Comparison of ENCODE assay signal across 8 cellular contexts in the genomic region with DNA sequence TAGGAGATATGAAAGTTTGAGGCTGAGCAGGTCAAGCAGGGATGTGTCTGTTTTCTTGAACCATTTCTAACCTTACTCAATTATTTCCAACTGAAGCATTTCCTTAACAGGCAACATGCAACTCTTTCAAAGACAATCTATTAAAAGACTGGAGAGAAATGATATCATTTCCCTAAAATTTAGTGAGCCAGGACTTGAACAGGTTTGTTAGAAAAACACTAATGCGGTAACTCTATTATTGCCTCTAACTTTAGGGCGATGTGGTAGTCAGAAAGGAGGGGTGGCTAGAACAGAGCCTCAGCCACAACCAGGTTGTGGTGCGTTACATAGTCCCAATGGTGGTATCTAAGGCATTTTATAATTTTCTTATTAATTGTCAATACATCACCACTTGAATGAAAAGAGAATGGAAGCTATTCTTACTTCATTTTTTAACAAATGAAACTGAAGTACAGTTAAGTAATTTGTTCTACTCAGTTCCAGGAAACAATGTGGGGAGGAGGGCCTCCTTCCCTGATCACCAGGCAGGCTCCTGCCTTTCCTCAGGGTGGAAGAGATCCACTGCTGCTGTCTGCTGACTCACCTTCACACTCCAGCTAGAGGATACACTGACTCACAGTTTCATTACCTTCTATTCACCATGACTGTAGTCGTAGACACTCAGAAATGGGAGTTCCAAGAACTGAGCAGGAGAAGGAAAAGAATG. TPM values are rescaled to one million over a fixed set of nuclear protein-coding genes. Genes with fewer than 3 reads are reported as not detected.
DNase-seq lines count a peak whose midpoint lies in the region; ATAC-seq, FAIRE-seq and TF ChIP-seq lines count a peak whose summit lies in the region.

No MANE protein-coding gene starts in this region.

- POLR2A ChIA-PET in A549 (lab: Yijun Ruan, JAX) = interaction anchor here (0.5 to 1.4 kb wide), 5 partner anchors 23 to 1343 kb away, joined by 3 to 5 read pairs (median 3); a partner anchor contains a TSS
- POLR2A ChIA-PET in activated CD4-positive, alpha-beta memory T cell treated with anti-CD3 and anti-CD28 coated beads for 36 hours (lab: Charles Lee) = no interaction called here

- no peaks in the 10 kb centered on the region for H3K9me3 ChIP-seq in A549

- H3K4me1 ChIP-seq in A549 (peaks cover 93% of the 10 kb centered on the region), GM23338 (ENCODE audit: insufficient read depth) (peaks cover 60% of the 10 kb centered on the region)

- peak overlapping the region; percentile 78 to 86 for H3K27ac ChIP-seq in A549
- H3K27ac ChIP-seq in GM23338 (ENCODE audit: low read depth) = peak overlapping the region; percentile 23; the same call in 1 of the 2 replicates

- no peak overlapping the region for H2AFZ ChIP-seq in GM23338

- CTCF ChIA-PET in A549 (lab: Yijun Ruan, JAX) = interaction anchor here (0.6 to 1.7 kb wide), 8 partner anchors 10 to 175 kb away, joined by 3 to 5 read pairs (median 3); no protein-coding TSS in a partner anchor
- CTCF ChIA-PET in activated CD4-positive, alpha-beta memory T cell treated with anti-CD3 and anti-CD28 coated beads for 36 hours (lab: Charles Lee) = no interaction called here

- TF ChIP-seq CTCF in A549 (IDR thresholded peaks at IDR 0.05) (no peak), GM23338 (conservative IDR thresholded peaks at IDR 0.05; ENCODE audit: low read depth in 2 of 2) (no peak)

- peaks cover 3% of the 10 kb centered on the region; the same call in 1 of the 2 replicates for H4K20me1 ChIP-seq in GM23338 (replicated peaks; ENCODE audit: insufficient read depth)

- TF ChIP-seq RAD21 in A549 (conservative IDR thresholded peaks at IDR 0.05 in 1 of 2, IDR thresholded peaks at IDR 0.05 in 1 of 2) = peak; percentile 12 to 41; a peak in 2 of 5 replicates

- H3K4me2 ChIP-seq in A549 (peak overlapping the region; percentile 76), GM23338 (peak overlapping the region; percentile 6; the same call in 1 of the 2 replicates)

- intact Hi-C loops in activated CD4-positive, alpha-beta memory T cell treated with anti-CD3 and anti-CD28 coated beads for 36 hours (cut with micrococcal nuclease) = loop anchor here (1.0 kb wide), 1 partner anchor 52 kb away; no protein-coding TSS in a partner anchor
- intact Hi-C loops in Right ventricle myocardium superior (cut with DNase I) = loop anchor here (10.0 kb wide), 1 partner anchor 105 kb away; no protein-coding TSS in a partner anchor

- no peaks in the 10 kb centered on the region; the same call in 2 of the 3 replicates for H3K36me3 Mint-ChIP-seq in GM23338 (ENCODE audit: low read depth)
- no peaks in the 10 kb centered on the region for H3K36me3 Mint-ChIP-seq in activated CD4-positive, alpha-beta memory T cell treated with anti-CD3 and anti-CD28 coated beads for 36 hours
- no peaks in the 10 kb centered on the region for H3K36me3 Mint-ChIP-seq in stimulated activated effector memory CD8-positive, alpha-beta T cell treated with anti-CD3 and anti-CD28 coated beads, Interleukin-12 subunit alpha, Interleukin-12 subunit beta, amount 100 ng/mL, for 72 hours

- peaks cover 84% of the 10 kb centered on the region for H3K79me2 ChIP-seq in GM23338 (replicated peaks; ENCODE audit: insufficient read depth)

- 0 out of 2 replicates have a peak, but pooled peaks cover 2% of the 10 kb centered on the region for H3F3A ChIP-seq in GM23338 (replicated peaks; ENCODE audit: low read depth)

- peak; percentile 100 for FAIRE-seq in A549 (lab: Jason Lieb, UNC)

- peaks cover 9% of the 10 kb centered on the region for H3K27me3 Mint-ChIP-seq in GM23338 (ENCODE audit: insufficient read depth, low read depth, poor library complexity)
- peaks cover 12% of the 10 kb centered on the region for H3K27me3 Mint-ChIP-seq in activated CD4-positive, alpha-beta memory T cell treated with anti-CD3 and anti-CD28 coated beads for 36 hours

- no peak overlapping the region for H3K4me3 ChIP-seq in A549
- no peak overlapping the region for H3K4me3 ChIP-seq in GM23338

- ATAC-seq in A549 (peak; percentile 97 to 100), GM23338 (peak; percentile 7), Right ventricle myocardium superior (ENCODE audit: poor library complexity) (peak; percentile 60), HG03521 (IDR thresholded peaks at IDR 0.05; ENCODE audit: unreplicated experiment) (no peak), HG02623 (IDR thresholded peaks at IDR 0.05; ENCODE audit: unreplicated experiment) (no peak)
- peak; percentile 100 for ATAC-seq in stimulated activated effector memory CD8-positive, alpha-beta T cell treated with anti-CD3 and anti-CD28 coated beads, Interleukin-12 subunit alpha, Interleukin-12 subunit beta, amount 100 ng/mL, for 72 hours

- H3K9me2 ChIP-seq in GM23338 (ENCODE audit: insufficient read depth) = no peaks in the 10 kb centered on the region

- no peak overlapping the region for H3K4me3 Mint-ChIP-seq in GM23338
- H3K4me3 Mint-ChIP-seq in activated CD4-positive, alpha-beta memory T cell treated with anti-CD3 and anti-CD28 coated beads for 36 hours = no peak overlapping the region
- H3K4me3 Mint-ChIP-seq in stimulated activated effector memory CD8-positive, alpha-beta T cell treated with anti-CD3 and anti-CD28 coated beads, Interleukin-12 subunit alpha, Interleukin-12 subunit beta, amount 100 ng/mL, for 72 hours = peak overlapping the region; percentile 36

- no peak for TF ChIP-seq POLR2A in A549 (IDR thresholded peaks at IDR 0.05; ENCODE audit: low read length)

- H3K27ac Mint-ChIP-seq in GM23338 = peak overlapping the region; percentile 7; the same call in 1 of the 2 replicates
- H3K27ac Mint-ChIP-seq in activated CD4-positive, alpha-beta memory T cell treated with anti-CD3 and anti-CD28 coated beads for 36 hours = no peak overlapping the region
- peak overlapping the region; percentile 47 for H3K27ac Mint-ChIP-seq in stimulated activated effector memory CD8-positive, alpha-beta T cell treated with anti-CD3 and anti-CD28 coated beads, Interleukin-12 subunit alpha, Interleukin-12 subunit beta, amount 100 ng/mL, for 72 hours

- no peaks in the 10 kb centered on the region for H3K9me3 Mint-ChIP-seq in GM23338
- no peaks in the 10 kb centered on the region for H3K9me3 Mint-ChIP-seq in activated CD4-positive, alpha-beta memory T cell treated with anti-CD3 and anti-CD28 coated beads for 36 hours
- no peaks in the 10 kb centered on the region for H3K9me3 Mint-ChIP-seq in stimulated activated effector memory CD8-positive, alpha-beta T cell treated with anti-CD3 and anti-CD28 coated beads, Interleukin-12 subunit alpha, Interleukin-12 subunit beta, amount 100 ng/mL, for 72 hours

- peaks cover 74% of the 10 kb centered on the region for H3K4me1 Mint-ChIP-seq in GM23338
- H3K4me1 Mint-ChIP-seq in activated CD4-positive, alpha-beta memory T cell treated with anti-CD3 and anti-CD28 coated beads for 36 hours (ENCODE audit: low read depth) = peaks cover 11% of the 10 kb centered on the region
- H3K4me1 Mint-ChIP-seq in stimulated activated effector memory CD8-positive, alpha-beta T cell treated with anti-CD3 and anti-CD28 coated beads, Interleukin-12 subunit alpha, Interleukin-12 subunit beta, amount 100 ng/mL, for 72 hours = peaks cover 18% of the 10 kb centered on the region

- peak; percentile 90 to 99 for DNase-seq in A549 (ENCODE audit: low read depth in 1 of 2, low spot score in 1 of 2)
- peak; percentile 35 for DNase-seq in GM23338 (ENCODE audit: low spot score)
- DNase-seq in activated CD4-positive, alpha-beta memory T cell treated with anti-CD3 and anti-CD28 coated beads for 36 hours = peak; percentile 53
- DNase-seq in Right ventricle myocardium superior = no peak
- DNase-seq in stimulated activated effector memory CD8-positive, alpha-beta T cell treated with anti-CD3 and anti-CD28 coated beads, Interleukin-12 subunit alpha, Interleukin-12 subunit beta, amount 100 ng/mL, for 72 hours (ENCODE audit: low spot score in 2 of 2) = no peak
- DNase-seq in NCI-H146 treated with DMSO at 0.1 percent for 48 hours (lab: John Stamatoyannopoulos, UW; ENCODE audit: unreplicated experiment) = no peak

- no peaks in the 10 kb centered on the region for H3K36me3 ChIP-seq in GM23338 (ENCODE audit: insufficient read depth)

- 46% methylated on average over 4 of the region's 4 CpGs for WGBS in A549 (ENCODE audit: missing lambda C conversion rate)

- H3K27me3 ChIP-seq in GM23338 (ENCODE audit: insufficient read depth) = no peaks in the 10 kb centered on the region

- TF ChIP-seq EP300 in A549 (IDR thresholded peaks at IDR 0.05) = no peak

TF ChIP-seq in A549, 52 proteins besides CTCF, POLR2A, EP300 and RAD21 (continues in another document):
- no peak for TF ChIP-seq RFX5 (IDR thresholded peaks at IDR 0.05)
- TF ChIP-seq, protein P1, sequence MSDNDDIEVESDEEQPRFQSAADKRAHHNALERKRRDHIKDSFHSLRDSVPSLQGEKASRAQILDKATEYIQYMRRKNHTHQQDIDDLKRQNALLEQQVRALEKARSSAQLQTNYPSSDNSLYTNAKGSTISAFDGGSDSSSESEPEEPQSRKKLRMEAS (IDR thresholded peaks at IDR 0.05) = peak; percentile 81

TF ChIP-seq in GM23338, 12 proteins besides CTCF, POLR2A, EP300 and RAD21 (continues in another document):
- no peak for TF ChIP-seq POLR2AphosphoS5 (IDR thresholded peaks at IDR 0.05; ENCODE audit: low read depth)
- TF ChIP-seq ZNF331 (CRISPR knock-in tag; IDR thresholded peaks at IDR 0.05; ENCODE audit: low read depth) = no peak
- TF ChIP-seq STAT1 (IDR thresholded peaks at IDR 0.05; ENCODE audit: unreplicated experiment) = no peak
- TF ChIP-seq ZNF114 (CRISPR knock-in tag; IDR thresholded peaks at IDR 0.05) = no peak
- TF ChIP-seq, protein P2, sequence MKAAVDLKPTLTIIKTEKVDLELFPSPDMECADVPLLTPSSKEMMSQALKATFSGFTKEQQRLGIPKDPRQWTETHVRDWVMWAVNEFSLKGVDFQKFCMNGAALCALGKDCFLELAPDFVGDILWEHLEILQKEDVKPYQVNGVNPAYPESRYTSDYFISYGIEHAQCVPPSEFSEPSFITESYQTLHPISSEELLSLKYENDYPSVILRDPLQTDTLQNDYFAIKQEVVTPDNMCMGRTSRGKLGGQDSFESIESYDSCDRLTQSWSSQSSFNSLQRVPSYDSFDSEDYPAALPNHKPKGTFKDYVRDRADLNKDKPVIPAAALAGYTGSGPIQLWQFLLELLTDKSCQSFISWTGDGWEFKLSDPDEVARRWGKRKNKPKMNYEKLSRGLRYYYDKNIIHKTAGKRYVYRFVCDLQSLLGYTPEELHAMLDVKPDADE (IDR thresholded peaks at IDR 0.05) = no peak

RNA-seq across cellular contexts. Expression of a gene that starts 22.8 kb away (rescaled TPM):
- 451 and 497 TPM in 2 replicates for polyA plus RNA-seq in A549 (2011; rRNA removed)
- 76.7 and 101 TPM in 2 replicates for polyA plus RNA-seq in A549 (2012; cell fraction: cytosol; rRNA removed)
- 251 and 264 TPM in 2 replicates for polyA plus RNA-seq in A549 (2012; cell fraction: nucleus; rRNA removed)
- 168 to 202 TPM (median 181 TPM) in 3 replicates for polyA plus RNA-seq in A549 (2017; fragmentation: RNase III; extraction: RNeasy Plus Mini Kit Qiagen cat#74134 plus additional on column Dnase treatment)
- 285 and 317 TPM in 2 replicates for polyA minus RNA-seq in A549 (2011; rRNA and poly(A)+ RNA removed)
- total RNA-seq in GM23338 (2014; rRNA removed; shearing (Covaris generic)) = 99.4 and 131 TPM in 2 replicates
- polyA plus RNA-seq in GM23338 (2016; fragmentation: Nextera tagmentation; extraction: Ambion mirVana) = 68.3 and 70.7 TPM in 2 replicates
- total RNA-seq in activated CD4-positive, alpha-beta memory T cell treated with anti-CD3 and anti-CD28 coated beads for 36 hours = 1 to 10 TPM; 5.1 to 5.8 TPM
- total RNA-seq in Right ventricle myocardium superior = 29.9 TPM

Comparison
In these comparisons a context has a peak if more than half of its experiments do, and no peak if none do; other contexts are left out.
1. ATAC-seq: peak in A549 (2 of 2), GM23338 (single experiment), Right ventricle myocardium superior (single experiment) and stimulated activated effector memory CD8-positive, alpha-beta T cell treated with anti-CD3 and anti-CD28 coated beads, Interleukin-12 subunit alpha, Interleukin-12 subunit beta, amount 100 ng/mL, for 72 hours (single experiment); none in HG03521 (single experiment) and HG02623 (single experiment).
2. DNase-seq: peak in A549 (2 of 2), GM23338 (single experiment) and activated CD4-positive, alpha-beta memory T cell treated with anti-CD3 and anti-CD28 coated beads for 36 hours (single experiment); none in Right ventricle myocardium superior (single experiment), stimulated activated effector memory CD8-positive, alpha-beta T cell treated with anti-CD3 and anti-CD28 coated beads, Interleukin-12 subunit alpha, Interleukin-12 subunit beta, amount 100 ng/mL, for 72 hours (0 of 2) and NCI-H146 treated with DMSO at 0.1 percent for 48 hours (single experiment).